In genomic region chrX:43279341-43279808, GRCh38 we compare ENCODE assay signal across 7 cellular contexts.
"Had no signal": no experiment of that assay in that cellular context is flagged by ENCODE, and none has a peak within 500 bp of the region (broad histone marks: within the 10 kb centered on the region; RNA-seq: fewer than 3 reads in every experiment).

No MANE protein-coding gene starts in this region.

- FAIRE-seq: HepG2, HTR-8/SVneo had no signal

- DNase-seq: IMR-90, KBM-7, KG1 had no signal

- H3K27ac ChIP-seq: HL-60, KMS-11 had no signal

- H3K4me2 ChIP-seq: KMS-11 had no signal

- H3K9ac ChIP-seq: KMS-11 had no signal

- ATAC-seq: HepG2 had no signal
